In the genomic region with DNA sequence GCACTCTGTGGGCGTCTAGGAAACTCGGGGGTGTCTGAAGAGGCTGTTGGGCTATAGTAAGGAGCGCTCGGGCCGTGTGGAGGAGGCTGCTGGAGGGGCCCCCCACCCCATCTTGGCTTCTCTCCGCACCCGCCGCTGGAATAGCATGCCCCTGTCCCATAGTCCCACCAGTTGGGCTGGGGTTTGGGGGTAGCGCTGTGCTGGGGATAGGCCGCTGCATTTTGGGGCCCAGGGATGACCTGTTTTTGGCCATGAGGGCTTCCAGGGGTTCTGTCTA, we compare ENCODE assay signal across 8 cellular contexts. TPM values are rescaled to one million over a fixed set of nuclear protein-coding genes. Genes with fewer than 3 reads are reported as not detected.
A peak's percentile ranks its signal among the peaks of the same experiment; 100 is the strongest.
DNase-seq lines count a peak whose midpoint lies in the region; ATAC-seq and TF ChIP-seq lines count a peak whose summit lies in the region.

No MANE protein-coding gene starts in this region.

- ATAC-seq in lower lobe of right lung = no peak
- no peak for ATAC-seq in upper lobe of right lung
- ATAC-seq in HG02840 (IDR thresholded peaks at IDR 0.05; ENCODE audit: low FRiP score, unreplicated experiment) = no peak

- peak overlapping the region; percentile 68 for H3K4me3 ChIP-seq in left ventricle myocardium inferior
- H3K4me3 ChIP-seq in astrocyte of the spinal cord (ENCODE audit: low read depth, low read length) = peak overlapping the region; percentile 18
- peak overlapping the region; percentile 55 for H3K4me3 ChIP-seq in lower lobe of right lung
- peak overlapping the region; percentile 43 for H3K4me3 ChIP-seq in upper lobe of right lung

- in situ Hi-C loops in astrocyte of the spinal cord (cut with HindIII; ENCODE audit: low sequenced_read_pairs) = no loop called here

- TF ChIP-seq CTCF in left ventricle myocardium inferior (IDR thresholded peaks at IDR 0.05; ENCODE audit: borderline replicate concordance) (no peak), astrocyte of the spinal cord (IDR thresholded peaks at IDR 0.05; ENCODE audit: low read depth, low read length) (no peak), lower lobe of right lung (IDR thresholded peaks at IDR 0.05) (no peak), upper lobe of right lung (IDR thresholded peaks at IDR 0.05) (no peak)

- H3K4me1 ChIP-seq in left ventricle myocardium inferior = peaks cover 56% of the 10 kb centered on the region
- H3K4me1 ChIP-seq in lower lobe of right lung = peaks cover 50% of the 10 kb centered on the region
- peaks cover 44% of the 10 kb centered on the region for H3K4me1 ChIP-seq in upper lobe of right lung

- peaks cover 55% of the 10 kb centered on the region for H3K27me3 ChIP-seq in left ventricle myocardium inferior (ENCODE audit: low read depth)
- H3K27me3 ChIP-seq in lower lobe of right lung (ENCODE audit: low read depth) = peaks cover 52% of the 10 kb centered on the region
- peaks cover 52% of the 10 kb centered on the region for H3K27me3 ChIP-seq in upper lobe of right lung

- no peaks in the 10 kb centered on the region for H3K9me3 ChIP-seq in left ventricle myocardium inferior (replicated peaks)
- H3K9me3 ChIP-seq in lower lobe of right lung = no peaks in the 10 kb centered on the region
- no peaks in the 10 kb centered on the region for H3K9me3 ChIP-seq in upper lobe of right lung

- H3K27ac ChIP-seq in left ventricle myocardium inferior (replicated peaks) (no peak overlapping the region), lower lobe of right lung (no peak overlapping the region), upper lobe of right lung (no peak overlapping the region)

- intact Hi-C loops in left ventricle myocardium inferior (cut with micrococcal nuclease) (no loop called here), cardiac septum (cut with DNase I) (no loop called here), lower lobe of right lung (cut with DNase I) (no loop called here), upper lobe of right lung (cut with DNase I) (no loop called here)

- no peak for DNase-seq in left ventricle myocardium inferior
- no peak for DNase-seq in cardiac septum (ENCODE audit: low spot score)
- no peak for DNase-seq in astrocyte of the spinal cord (ENCODE audit: low read depth, low spot score)
- no peak for DNase-seq in lower lobe of right lung
- no peak for DNase-seq in upper lobe of right lung
- no peak for DNase-seq in mucosa of gallbladder (ENCODE audit: low spot score)
- DNase-seq in SKM-1 treated with dmso at 0.1 percent for 144 hours (lab: John Stamatoyannopoulos, UW; ENCODE audit: unreplicated experiment) = no peak

- H3K36me3 ChIP-seq in left ventricle myocardium inferior (no peaks in the 10 kb centered on the region), lower lobe of right lung (no peaks in the 10 kb centered on the region), upper lobe of right lung (no peaks in the 10 kb centered on the region)

RNA-seq across cellular contexts. Expression of a gene that starts 0.5 kb away (rescaled TPM):
- 0.71 TPM for total RNA-seq in left ventricle myocardium inferior
- 1.2 TPM for total RNA-seq in cardiac septum
- 1.0 TPM for total RNA-seq in lower lobe of right lung
- total RNA-seq in upper lobe of right lung = 1.0 TPM
- 2.7 TPM for total RNA-seq in mucosa of gallbladder

RNA-seq across cellular contexts. Expression of a gene that starts 15.6 kb away (rescaled TPM):
- 1.7 TPM for total RNA-seq in left ventricle myocardium inferior
- 1.9 TPM for total RNA-seq in cardiac septum
- total RNA-seq in lower lobe of right lung = 7.4 TPM
- 5.3 TPM for total RNA-seq in upper lobe of right lung
- 12.8 TPM for total RNA-seq in mucosa of gallbladder

RNA-seq across cellular contexts. Expression of a gene that starts 28.0 kb away (rescaled TPM):
- total RNA-seq in left ventricle myocardium inferior = 82.1 TPM
- total RNA-seq in cardiac septum = 69.9 TPM
- total RNA-seq in lower lobe of right lung = 121 TPM
- total RNA-seq in upper lobe of right lung = 163 TPM
- total RNA-seq in mucosa of gallbladder = 146 TPM

RNA-seq across cellular contexts. Expression of a gene that starts 45.5 kb away (rescaled TPM):
- total RNA-seq in left ventricle myocardium inferior (not detected), cardiac septum (not detected), lower lobe of right lung (not detected), upper lobe of right lung (not detected), mucosa of gallbladder (not detected)

RNA-seq across cellular contexts. Expression of a gene that starts 45.6 kb away (rescaled TPM):
- total RNA-seq in left ventricle myocardium inferior (not detected), cardiac septum (0.51 TPM), lower lobe of right lung (1.4 TPM), upper lobe of right lung (1.5 TPM), mucosa of gallbladder (1.0 TPM)

Comparison
In these comparisons a context has a peak if more than half of its experiments do, and no peak if none do; other contexts are left out.
1. H3K4me3 ChIP-seq: peak in every context shown above with its lines; median percentile 68 in left ventricle myocardium inferior; 55 in lower lobe of right lung; 43 in upper lobe of right lung; 18 in astrocyte of the spinal cord.